1 cellular context compared by ENCODE assay signal in genomic region chr13:48412100-48412556, GRCh38.
TF ChIP-seq lines count a peak whose summit lies in the region.

No MANE protein-coding gene starts in this region.

TF ChIP-seq in H1, 55 proteins besides CTCF, POLR2A, EP300 and RAD21 (continued from another document):
- TF ChIP-seq CHD7 (IDR thresholded peaks at IDR 0.05; ENCODE audit: insufficient replicate concordance, low read length) (no peak), KDM1A (IDR thresholded peaks at IDR 0.05; ENCODE audit: borderline replicate concordance, low read length) (no peak), YY1 (IDR thresholded peaks at IDR 0.05; ENCODE audit: low read depth, low read length) (no peak), RFX5 (IDR thresholded peaks at IDR 0.05; ENCODE audit: borderline replicate concordance, low read depth, low read length) (no peak), JUND (IDR thresholded peaks at IDR 0.05; ENCODE audit: low read length) (no peak)
